Comparison of ENCODE assay signal across 12 cellular contexts in genomic region chr21:34511787-34512451, GRCh38. TPM values are rescaled to one million over a fixed set of nuclear protein-coding genes. Genes with fewer than 3 reads are reported as not detected.
DNase-seq lines count a peak whose midpoint lies in the region; ATAC-seq and TF ChIP-seq lines count a peak whose summit lies in the region.
"Had no signal": no experiment of that assay in that cellular context is flagged by ENCODE, and none has a peak within 500 bp of the region (broad histone marks: within the 10 kb centered on the region; RNA-seq: fewer than 3 reads in every experiment).

KCNE1 (minus strand) TSS chr21:34512210; CDS start chr21:34449634, 62,576 bp downstream.

- H3K4me1 ChIP-seq in esophagus muscularis mucosa (peaks cover 12 to 18% (median 15%) of the 10 kb centered on the region in 4 donors), lung (ENCODE audit: control insufficient read depth in 2 of 2, insufficient read depth in 2 of 2, low read length in 2 of 2) (peaks cover 0 to 11% of the 10 kb centered on the region in 2 donors), upper lobe of left lung (peaks cover 8 to 20% (median 19%) of the 10 kb centered on the region in 4 donors)
- H3K4me1 ChIP-seq: SJSA1 had no signal

- TF ChIP-seq CTCF in esophagus muscularis mucosa (IDR thresholded peaks at IDR 0.05), result no peak
- TF ChIP-seq CTCF in lung (IDR thresholded peaks at IDR 0.05; ENCODE audit: control extremely low read depth, extremely low read depth), result no peak
- TF ChIP-seq CTCF in upper lobe of left lung (IDR thresholded peaks at IDR 0.05), result no peak

- 75% methylated on average over 14 of the region's 14 CpGs for WGBS in esophagus muscularis mucosa
- 49 to 76% methylated on average over 14 of the region's 14 CpGs for WGBS in lung, 2 donors
- 72 to 76% methylated on average over 12 to 14 of the region's 14 CpGs for WGBS in upper lobe of left lung, 2 donors

- intact Hi-C loops in esophagus muscularis mucosa (cut with DNase I), result no loop called here

- H3K36me3 ChIP-seq in esophagus muscularis mucosa, result peaks cover 0 to 13% (median 3%) of the 10 kb centered on the region in 4 donors
- H3K36me3 ChIP-seq in lung (ENCODE audit: control insufficient read depth in 2 of 2, insufficient read depth in 2 of 2, low read length in 2 of 2), result peaks cover 0 to 9% of the 10 kb centered on the region in 2 donors
- peaks cover 0 to 4% (median 2%) of the 10 kb centered on the region in 4 donors for H3K36me3 ChIP-seq in upper lobe of left lung

- H3K4me3 ChIP-seq in esophagus muscularis mucosa, result peak within 1 kb of the TSS; percentile 2 to 38 (median 10)
- peak within 1 kb of the TSS; percentile 27 for H3K4me3 ChIP-seq in lung
- H3K4me3 ChIP-seq in upper lobe of left lung, result peak within 1 kb of the TSS in 3 of 4 donors; percentile 24 to 47 (median 36)
- H3K4me3 ChIP-seq: SJSA1, skin epidermis had no signal

- no peak for TF ChIP-seq EP300 in esophagus muscularis mucosa (IDR thresholded peaks at IDR 0.05)
- peak in 1 of 4 donors; percentile 61 for TF ChIP-seq EP300 in upper lobe of left lung (IDR thresholded peaks at IDR 0.05)

- peak; percentile 21 for ATAC-seq in lung (ENCODE audit: insufficient read depth, low FRiP score)
- peak; percentile 70 to 76 for ATAC-seq in upper lobe of left lung (ENCODE audit: low FRiP score in 2 of 2)
- ATAC-seq in GM21381 (IDR thresholded peaks at IDR 0.05; ENCODE audit: unreplicated experiment), result no peak
- no peak for ATAC-seq in GM21515 (IDR thresholded peaks at IDR 0.05; ENCODE audit: unreplicated experiment)

- H3K27ac ChIP-seq in esophagus muscularis mucosa (replicated peaks in 1 of 4), result peak within 1 kb of the TSS; percentile 17 to 65 (median 47)
- peak within 1 kb of the TSS in 1 of 2 donors; percentile 95 for H3K27ac ChIP-seq in lung (ENCODE audit: low read depth in 1 of 2, low read length in 1 of 2)
- peak within 1 kb of the TSS; percentile 78 to 92 (median 88) for H3K27ac ChIP-seq in upper lobe of left lung
- H3K27ac ChIP-seq: SJSA1 had no signal

- DNase-seq in NK-92 treated with Interleukin-12 subunit alpha and Interleukin-12 subunit beta, amount 100 ng/mL, for 24 hours (lab: John Stamatoyannopoulos, UW), result peak; percentile 69
- DNase-seq in NK-92 (lab: John Stamatoyannopoulos, UW; ENCODE audit: unreplicated experiment), result no peak
- DNase-seq in esophagus muscularis mucosa (ENCODE audit: extremely low spot score), result no peak
- peak; percentile 66 for DNase-seq in lung (ENCODE audit: low spot score)
- peak in 1 of 2 donors; percentile 85 for DNase-seq in upper lobe of left lung
- no peak for DNase-seq in NCI-H510A treated with DMSO at 0.1 percent for 48 hours (lab: John Stamatoyannopoulos, UW)
- DNase-seq: 8988T, NCI-H510A had no signal

- TF ChIP-seq POLR2A in esophagus muscularis mucosa (IDR thresholded peaks at IDR 0.05; ENCODE audit: low read depth) (no peak), upper lobe of left lung (IDR thresholded peaks at IDR 0.05) (peak in 1 of 4 donors; percentile 81)

- no peaks in the 10 kb centered on the region for H3K27me3 ChIP-seq in esophagus muscularis mucosa
- no peaks in the 10 kb centered on the region for H3K27me3 ChIP-seq in lung (ENCODE audit: control insufficient read depth, insufficient read depth)
- no peaks in the 10 kb centered on the region for H3K27me3 ChIP-seq in upper lobe of left lung
- H3K27me3 ChIP-seq: SJSA1 had no signal

- H3K9me3 ChIP-seq in esophagus muscularis mucosa (no peaks in the 10 kb centered on the region), lung (ENCODE audit: control insufficient read depth in 2 of 2, insufficient read depth in 1 of 2, low read length in 1 of 2) (no peaks in the 10 kb centered on the region), upper lobe of left lung (no peaks in the 10 kb centered on the region)
- H3K9me3 ChIP-seq: SJSA1 had no signal

RNA-seq across cellular contexts. Expression of gene KCNE1, which starts in this region (rescaled TPM):
- 1 to 10 TPM; 1.5 to 2.9 (median 2.2) TPM for total RNA-seq in esophagus muscularis mucosa
- 10 to 100 TPM in 1 of 2 donors, 1 to 10 TPM in 1; 6.5 to 29.5 TPM for total RNA-seq in lung
- 10 to 100 TPM in 1 of 2 donors, 1 to 10 TPM in 1; 5.0 to 23.2 TPM for polyA plus RNA-seq in lung
- 10 to 100 TPM in 5 of 6 donors, 1 to 10 TPM in 1; 9.6 to 58.7 (median 19.4) TPM for total RNA-seq in upper lobe of left lung

Comparison
In these comparisons a context has a peak if more than half of its experiments do, and no peak if none do; other contexts are left out.
1. DNase-seq: peak in NK-92 treated with Interleukin-12 subunit alpha and Interleukin-12 subunit beta, amount 100 ng/mL, for 24 hours (single experiment) and lung (single experiment); none in NK-92 (single experiment), esophagus muscularis mucosa (single experiment) and NCI-H510A treated with DMSO at 0.1 percent for 48 hours (single experiment).
2. ATAC-seq: peak in lung (single experiment) and upper lobe of left lung (2 of 2); none in GM21381 (single experiment) and GM21515 (single experiment).
3. Peak in every context shown above with its lines, with median percentiles within 50 percentile points of each other: H3K4me3 ChIP-seq.